In the genomic region with DNA sequence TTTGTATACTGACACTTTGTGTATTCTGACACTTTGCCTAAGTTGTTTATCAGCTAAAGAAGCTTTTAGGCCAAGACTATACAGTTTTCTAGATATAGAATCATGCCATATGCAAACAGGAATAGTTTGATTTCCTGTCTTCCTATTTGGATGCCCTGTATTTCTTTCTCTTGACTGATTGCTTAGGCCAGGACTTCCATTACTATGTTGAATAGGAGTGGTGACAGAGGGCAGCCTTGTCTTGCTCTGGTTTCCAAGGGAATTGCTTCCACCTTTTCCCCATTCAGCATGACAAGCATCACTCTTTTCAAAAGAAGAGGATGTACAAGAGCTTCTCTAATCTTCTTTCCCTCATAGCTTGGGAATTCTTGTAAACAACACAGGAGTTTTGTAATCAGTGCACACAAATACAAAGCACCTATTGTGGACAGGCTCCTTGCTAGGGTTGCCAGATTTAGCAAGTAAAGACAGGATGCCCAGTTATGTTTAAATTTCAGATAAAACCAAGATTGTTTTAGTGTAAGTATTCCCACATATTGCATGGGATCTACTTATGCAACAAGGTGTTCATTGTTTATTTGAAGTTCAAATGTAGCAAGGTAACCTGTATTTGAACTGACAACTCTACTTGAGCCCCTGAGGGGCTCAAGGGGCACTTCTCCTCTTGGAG, we compare ENCODE assay signal across 24 cellular contexts.
DNase-seq lines count a peak whose midpoint lies in the region; ATAC-seq, FAIRE-seq and TF ChIP-seq lines count a peak whose summit lies in the region.
"Had no signal": no experiment of that assay in that cellular context is flagged by ENCODE, and none has a peak within 500 bp of the region (broad histone marks: within the 10 kb centered on the region; RNA-seq: fewer than 3 reads in every experiment).

No MANE protein-coding gene starts in this region.

- POLR2A ChIA-PET in HepG2 (lab: Yijun Ruan, JAX) (interaction anchor here (0.6 to 0.9 kb wide), 2 partner anchors 15 to 76 kb away, joined by 3 read pairs; no protein-coding TSS in a partner anchor), WTC11 (lab: Charles Lee) (no interaction called here)

- peak in 1 of 2 experiments; percentile 62; a peak in 1 of 4 replicates for TF ChIP-seq EP300 in HepG2 (IDR thresholded peaks at IDR 0.05; ENCODE audit: low read depth in 2 of 2, low read length in 2 of 2)
- TF ChIP-seq EP300 in HepG2 (CRISPR knock-in tag; IDR thresholded peaks at IDR 0.05; ENCODE audit: borderline replicate concordance): no peak

- CTCF ChIA-PET in HepG2 (lab: Yijun Ruan, JAX; ENCODE audit: low intra/inter-chr PET ratio, low total read pairs): no interaction called here
- CTCF ChIA-PET in WTC11 (lab: Charles Lee): no interaction called here

- in situ Hi-C loops in HepG2 (cut with HindIII; ENCODE audit: extremely low pct_ligation_motif_present, low pct_unique_long_range_greater_than_20kb): loop anchor here (10.0 kb wide), 1 partner anchor 56 kb away; no protein-coding TSS in a partner anchor

- H3K4me2 ChIP-seq in HepG2 (ENCODE audit: low read depth, low read length): no peak overlapping the region
- H3K4me2 ChIP-seq: A549; BLaER1 treated with 17β-estradiol and CSF1 and Interleukin-3, amounts not matched to agents 10 nM and 100 nM had no signal

- ATAC-seq in HepG2 (peak; percentile 58), right lobe of liver (no peak), WTC11 (no peak)
- ATAC-seq: A549; CD8-positive, alpha-beta T cell; GM12878 had no signal

- H3K4me1 ChIP-seq in HepG2 (ENCODE audit: insufficient read depth, low read length): peaks cover 7% of the 10 kb centered on the region
- H3K4me1 ChIP-seq in right lobe of liver: no peaks in the 10 kb centered on the region
- H3K4me1 ChIP-seq: A549 had no signal

- no peaks in the 10 kb centered on the region for H4K20me1 ChIP-seq in HepG2 (ENCODE audit: insufficient read depth, low read length)
- H4K20me1 ChIP-seq: BLaER1 treated with 17β-estradiol and CSF1 and Interleukin-3, amounts not matched to agents 10 nM and 100 nM had no signal

- H3K9me3 ChIP-seq in HepG2 (ENCODE audit: low read length) (peaks cover 13% of the 10 kb centered on the region), right lobe of liver (no peaks in the 10 kb centered on the region)
- H3K9me3 ChIP-seq: A549 had no signal

- BruUV-seq in HepG2 (replicated peaks; lab: Mats Ljungman, UMichigan): no TSS peak

- no peak overlapping the region for H3K9ac ChIP-seq in HepG2 (ENCODE audit: insufficient read depth, low read depth, low read length)
- H3K9ac ChIP-seq: BLaER1 treated with 17β-estradiol and CSF1 and Interleukin-3, amounts not matched to agents 10 nM and 100 nM had no signal

- peaks cover 20% of the 10 kb centered on the region for H3K9me3 Mint-ChIP-seq in WTC11
- H3K9me3 Mint-ChIP-seq: CD4-positive, alpha-beta T cell had no signal

- no peak overlapping the region for H2AFZ ChIP-seq in HepG2 (ENCODE audit: low read length)

- DNase-seq in HepG2 (ENCODE audit: low spot score) (peak; percentile 60), right lobe of liver (no peak), WTC11 (ENCODE audit: low spot score) (no peak), NCI-H69 (lab: John Stamatoyannopoulos, UW) (no peak)
- no peak for DNase-seq in stimulated activated CD4-positive, alpha-beta T cell treated with anti-CD3 and anti-CD28 coated beads, Interleukin-4, amount 100 ng/mL, for 1 hour
- DNase-seq: AML-193; CD4-positive, alpha-beta T cell; CD8-positive, alpha-beta T cell; COR-L47; DMS 273 treated with DMSO at 0.1 percent for 48 hours; DMS153; DMS53; DMS79; DND-41; EL; GDM1 had no signal

- no peak overlapping the region for H3K4me3 Mint-ChIP-seq in WTC11
- H3K4me3 Mint-ChIP-seq: B cell; CD4-positive, alpha-beta T cell; CD8-positive, alpha-beta T cell had no signal

- H3K27ac ChIP-seq in HepG2 (ENCODE audit: extremely low read length, insufficient read depth, low read length) (no peak overlapping the region), right lobe of liver (no peak overlapping the region)
- H3K27ac ChIP-seq: 22Rv1; A549; BLaER1 treated with 17β-estradiol and CSF1 and Interleukin-3, amounts not matched to agents 10 nM and 100 nM; C4-2B had no signal

- no peaks in the 10 kb centered on the region for H3K27me3 Mint-ChIP-seq in WTC11 (ENCODE audit: low read depth)
- H3K27me3 Mint-ChIP-seq: B cell; CD4-positive, alpha-beta T cell had no signal

- no peak for TF ChIP-seq POLR2A in HepG2 (IDR thresholded peaks at IDR 0.05; ENCODE audit: insufficient read depth in 1 of 2, low read depth in 2 of 2, low read length in 2 of 2)
- no peak for TF ChIP-seq POLR2A in right lobe of liver (IDR thresholded peaks at IDR 0.05)

- H3K27ac Mint-ChIP-seq in WTC11: no peak overlapping the region
- H3K27ac Mint-ChIP-seq: B cell; CD4-positive, alpha-beta T cell; CD8-positive, alpha-beta T cell had no signal

- no peak for TF ChIP-seq RAD21 in HepG2 (CRISPR knock-in tag; IDR thresholded peaks at IDR 0.05)

- TF ChIP-seq CTCF in HepG2 (CRISPR knock-in tag; IDR thresholded peaks at IDR 0.05) (no peak), right lobe of liver (IDR thresholded peaks at IDR 0.05) (no peak), WTC11 (IDR thresholded peaks at IDR 0.05) (no peak)

- H3K27me3 ChIP-seq in HepG2 (ENCODE audit: control insufficient read depth in 1 of 2, insufficient read depth in 2 of 2, low read length in 2 of 2) (no peaks in the 10 kb centered on the region), right lobe of liver (no peaks in the 10 kb centered on the region)
- H3K27me3 ChIP-seq: BLaER1 treated with 17β-estradiol and CSF1 and Interleukin-3, amounts not matched to agents 10 nM and 100 nM had no signal

- peaks cover 8% of the 10 kb centered on the region for H3K36me3 Mint-ChIP-seq in WTC11

- FAIRE-seq in HepG2 (lab: Jason Lieb, UNC): no peak
- FAIRE-seq: A549, GM12878, GM12892, GM18507 had no signal

- intact Hi-C loops in HepG2 (cut with micrococcal nuclease; ENCODE audit: unreplicated experiment): loop anchor here (5.0 kb wide), 1 partner anchor 132 kb away; no protein-coding TSS in a partner anchor
- intact Hi-C loops in right lobe of liver (cut with DNase I): no loop called here

- no peaks in the 10 kb centered on the region for H3K79me2 ChIP-seq in HepG2 (ENCODE audit: insufficient read depth, low read length)

- H3K36me3 ChIP-seq in HepG2 (replicated peaks in 1 of 2; ENCODE audit: control insufficient read depth in 1 of 2, insufficient read depth in 2 of 2, low read length in 2 of 2): no peaks in the 10 kb centered on the region
- H3K36me3 ChIP-seq in right lobe of liver: no peaks in the 10 kb centered on the region

- H3K4me1 Mint-ChIP-seq in WTC11: peaks cover 8% of the 10 kb centered on the region
- H3K4me1 Mint-ChIP-seq: B cell had no signal

- H3K4me3 ChIP-seq in HepG2 (replicated peaks in 1 of 3; ENCODE audit: insufficient read depth in 1 of 3, low read depth in 2 of 3, low read length in 3 of 3): no peak overlapping the region
- no peak overlapping the region for H3K4me3 ChIP-seq in right lobe of liver
- H3K4me3 ChIP-seq: A549; BLaER1 treated with 17β-estradiol and CSF1 and Interleukin-3, amounts not matched to agents 10 nM and 100 nM; GM12878 had no signal

TF ChIP-seq in HepG2, 621 proteins besides CTCF, POLR2A, EP300 and RAD21 (continues in another document):
- TF ChIP-seq RXRB (CRISPR knock-in tag; IDR thresholded peaks at IDR 0.05; ENCODE audit: borderline replicate concordance) (0 out of 2 replicates have a peak, but pooled peaks have one; percentile 11), ZNF430 (CRISPR knock-in tag; IDR thresholded peaks at IDR 0.05) (no peak), HMG20A (CRISPR knock-in tag; IDR thresholded peaks at IDR 0.05; ENCODE audit: borderline replicate concordance) (peak; percentile 76; the same call in 1 of the 2 replicates), ZNF501 (CRISPR knock-in tag; IDR thresholded peaks at IDR 0.05) (no peak), LCORL (IDR thresholded peaks at IDR 0.05) (no peak), LCORL (CRISPR knock-in tag; IDR thresholded peaks at IDR 0.05) (no peak)

TF ChIP-seq in WTC11, 78 proteins besides CTCF, POLR2A, EP300 and RAD21:
- no peak for TF ChIP-seq RELA (CRISPR knock-in tag; IDR thresholded peaks at IDR 0.05; ENCODE audit: borderline replicate concordance)
- TF ChIP-seq GABPB1 (CRISPR knock-in tag; IDR thresholded peaks at IDR 0.05): peak; percentile 95

Comparison
In these comparisons a context has a peak if more than half of its experiments do, and no peak if none do; other contexts are left out.
1. Of the 50 proteins assayed by ChIP-seq in both HepG2 and WTC11: peak only in HepG2: FOXK1 and FOXP4; only in WTC11: GABPB1; in both: none; in neither: 45; mixed calls (peak in some experiments, not most) for 2.